22 cellular contexts compared by ENCODE assay signal in the genomic region with DNA sequence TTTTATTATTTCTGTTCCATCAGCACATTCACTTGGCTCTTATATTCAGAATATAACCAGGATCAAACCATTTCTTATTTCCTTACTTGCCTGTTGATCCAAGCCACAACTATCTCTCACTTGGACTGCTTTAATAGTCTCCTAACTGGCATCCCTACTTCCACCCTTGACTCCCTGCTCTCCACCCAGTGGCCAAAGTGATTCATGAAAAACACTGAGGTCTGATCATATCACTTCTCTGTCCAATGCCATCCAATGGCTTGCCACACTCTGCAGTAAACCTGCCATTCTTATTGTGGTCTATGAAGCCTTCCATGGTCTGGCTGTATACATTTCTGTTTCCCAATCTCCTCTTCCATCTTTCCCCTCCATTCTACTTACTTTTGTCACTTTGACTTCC.
"Had no signal": no experiment of that assay in that cellular context is flagged by ENCODE, and none has a peak within 500 bp of the region (broad histone marks: within the 10 kb centered on the region; RNA-seq: fewer than 3 reads in every experiment).

No MANE protein-coding gene starts in this region.

- DNase-seq: activated CD4-positive, alpha-beta T cell treated with anti-CD3 and anti-CD28 coated beads for 36 hours; activated CD4-positive, CD25-positive, alpha-beta regulatory T cell; activated CD8-positive, alpha-beta memory T cell treated with anti-CD3 and anti-CD28 coated beads, Interleukin-2, amount 10 ng/mL, durations not matched to agents 7 days and 5 days; activated CD8-positive, alpha-beta T cell treated with anti-CD3 and anti-CD28 coated beads, Interleukin-2, amount 10 ng/mL, durations not matched to agents 7 days and 5 days; activated naive CD4-positive, alpha-beta T cell; activated T-cell treated with anti-CD3 and anti-CD28 coated beads, Interleukin-2, amount 50 U/mL, for 48 hours; central memory CD4-positive, alpha-beta T cell; foreskin melanocyte; heart right ventricle; left ventricle myocardium inferior; mesendoderm; right cardiac atrium; spleen; stimulated activated naive CD4-positive, alpha-beta T cell; T-helper 2 cell; transverse colon had no signal

- H3K27me3 ChIP-seq: breast epithelium, esophagus muscularis mucosa, heart right ventricle, spleen, suprapubic skin, transverse colon had no signal

- H3K27ac Mint-ChIP-seq: activated CD4-positive, alpha-beta T cell treated with anti-CD3 and anti-CD28 coated beads for 36 hours; activated CD8-positive, alpha-beta memory T cell treated with anti-CD3 and anti-CD28 coated beads, Interleukin-2, amount 10 ng/mL, durations not matched to agents 7 days and 5 days; activated CD8-positive, alpha-beta T cell treated with anti-CD3 and anti-CD28 coated beads, Interleukin-2, amount 10 ng/mL, durations not matched to agents 7 days and 5 days; activated naive CD4-positive, alpha-beta T cell treated with anti-CD3 and anti-CD28 coated beads, Interleukin-2, amount 50 U/mL, for 72 hours; natural killer cell treated with Interleukin-12 subunit alpha and Interleukin-12 subunit beta and Interleukin-15 and Interleukin-18, amount 100 ng/mL, for 72 hours had no signal

- ATAC-seq: activated CD4-positive, alpha-beta T cell treated with anti-CD3 and anti-CD28 coated beads for 36 hours; activated CD8-positive, alpha-beta memory T cell treated with anti-CD3 and anti-CD28 coated beads, Interleukin-2, amount 10 ng/mL, durations not matched to agents 7 days and 5 days; activated CD8-positive, alpha-beta T cell treated with anti-CD3 and anti-CD28 coated beads, Interleukin-2, amount 10 ng/mL, durations not matched to agents 7 days and 5 days; activated naive CD4-positive, alpha-beta T cell treated with anti-CD3 and anti-CD28 coated beads, Interleukin-2, amount 50 U/mL, for 72 hours; heart right ventricle; natural killer cell treated with Interleukin-12 subunit alpha and Interleukin-12 subunit beta and Interleukin-15 and Interleukin-18, amount 100 ng/mL, for 72 hours; right cardiac atrium had no signal

- H3K36me3 ChIP-seq: breast epithelium, esophagus muscularis mucosa, heart right ventricle, left ventricle myocardium inferior, spleen, suprapubic skin, transverse colon had no signal

- H3K36me3 Mint-ChIP-seq: activated CD8-positive, alpha-beta memory T cell treated with anti-CD3 and anti-CD28 coated beads, Interleukin-2, amount 10 ng/mL, durations not matched to agents 7 days and 5 days; activated naive CD4-positive, alpha-beta T cell treated with anti-CD3 and anti-CD28 coated beads, Interleukin-2, amount 50 U/mL, for 72 hours; natural killer cell treated with Interleukin-12 subunit alpha and Interleukin-12 subunit beta and Interleukin-15 and Interleukin-18, amount 100 ng/mL, for 72 hours had no signal

- H3K4me1 ChIP-seq: breast epithelium, esophagus muscularis mucosa, heart right ventricle, left ventricle myocardium inferior, spleen, suprapubic skin had no signal

- H3K27me3 Mint-ChIP-seq: activated CD8-positive, alpha-beta memory T cell treated with anti-CD3 and anti-CD28 coated beads, Interleukin-2, amount 10 ng/mL, durations not matched to agents 7 days and 5 days had no signal

- H3K9me3 ChIP-seq: breast epithelium, esophagus muscularis mucosa, heart right ventricle, left ventricle myocardium inferior, spleen, suprapubic skin, transverse colon had no signal

- H3K27ac ChIP-seq: breast epithelium, esophagus muscularis mucosa, heart right ventricle, left ventricle myocardium inferior, spleen, suprapubic skin, transverse colon had no signal

- H3K4me1 Mint-ChIP-seq: activated CD4-positive, alpha-beta T cell treated with anti-CD3 and anti-CD28 coated beads for 36 hours; activated CD8-positive, alpha-beta memory T cell treated with anti-CD3 and anti-CD28 coated beads, Interleukin-2, amount 10 ng/mL, durations not matched to agents 7 days and 5 days had no signal

- H3K4me3 Mint-ChIP-seq: activated CD4-positive, alpha-beta T cell treated with anti-CD3 and anti-CD28 coated beads for 36 hours; activated CD8-positive, alpha-beta memory T cell treated with anti-CD3 and anti-CD28 coated beads, Interleukin-2, amount 10 ng/mL, durations not matched to agents 7 days and 5 days; activated CD8-positive, alpha-beta T cell treated with anti-CD3 and anti-CD28 coated beads, Interleukin-2, amount 10 ng/mL, durations not matched to agents 7 days and 5 days; natural killer cell treated with Interleukin-12 subunit alpha and Interleukin-12 subunit beta and Interleukin-15 and Interleukin-18, amount 100 ng/mL, for 72 hours had no signal

- H3K4me3 ChIP-seq: breast epithelium, esophagus muscularis mucosa, heart right ventricle, left ventricle myocardium inferior, lung, spleen, suprapubic skin, transverse colon had no signal
